9 cellular contexts compared by ENCODE assay signal in the genomic region with DNA sequence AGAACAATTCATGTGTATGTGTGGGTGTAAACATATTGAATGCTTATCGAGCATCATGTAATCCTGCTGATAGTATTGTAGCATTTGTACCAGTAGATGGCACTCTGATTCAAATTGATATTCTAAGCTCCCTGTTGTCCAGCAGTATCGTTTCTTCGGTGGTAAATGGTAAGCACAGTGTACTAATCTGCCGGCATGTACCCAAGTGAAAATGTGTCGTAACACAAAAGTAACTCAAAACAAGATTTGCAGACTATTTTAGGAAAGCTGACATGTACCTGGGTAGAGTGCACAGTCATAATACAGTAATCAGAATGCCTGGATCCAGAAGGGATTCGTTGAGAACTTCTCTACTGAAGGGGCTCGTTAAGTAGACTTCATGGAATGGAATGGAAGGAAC. TPM values are rescaled to one million over a fixed set of nuclear protein-coding genes. Genes with fewer than 3 reads are reported as not detected.
DNase-seq lines count a peak whose midpoint lies in the region; ATAC-seq and TF ChIP-seq lines count a peak whose summit lies in the region.
"Had no signal": no experiment of that assay in that cellular context is flagged by ENCODE, and none has a peak within 500 bp of the region (broad histone marks: within the 10 kb centered on the region; RNA-seq: fewer than 3 reads in every experiment).

No MANE protein-coding gene starts in this region.

- H3K27ac ChIP-seq in H9 (ENCODE audit: insufficient read length, low read depth, low read length): no peak overlapping the region
- no peak overlapping the region for H3K27ac ChIP-seq in effector memory CD4-positive, alpha-beta T cell (ENCODE audit: insufficient read depth, low read length, poor library complexity, severe bottlenecking)

- H3K79me1 ChIP-seq in H9 (ENCODE audit: insufficient read depth, low read depth, low read length, poor library complexity, severe bottlenecking): no peaks in the 10 kb centered on the region

- H3K36me3 Mint-ChIP-seq in H9 (ENCODE audit: insufficient read depth in 1 of 3, low read depth in 3 of 3): no peaks in the 10 kb centered on the region
- H3K36me3 Mint-ChIP-seq in naive B cell: no peaks in the 10 kb centered on the region
- H3K36me3 Mint-ChIP-seq: activated naive CD8-positive, alpha-beta T cell had no signal

- H3K27me3 ChIP-seq in H9 (ENCODE audit: insufficient read depth, low read length): no peaks in the 10 kb centered on the region
- H3K27me3 ChIP-seq in effector memory CD4-positive, alpha-beta T cell (replicated peaks; ENCODE audit: control insufficient read depth, insufficient read depth, low read length, poor library complexity, severe bottlenecking): no peaks in the 10 kb centered on the region

- no peak overlapping the region for H4K91ac ChIP-seq in H9 (ENCODE audit: insufficient read length, low read depth, low read length)

- H4K20me1 ChIP-seq in H9 (ENCODE audit: control insufficient read depth, insufficient read depth, insufficient read length): no peaks in the 10 kb centered on the region

- H3K9ac ChIP-seq in H9 (ENCODE audit: extremely low read depth, insufficient read length, low read length): no peak overlapping the region

- no peak overlapping the region for H3T11ph ChIP-seq in H9 (ENCODE audit: low read length)

- no peak overlapping the region for H3K4me3 ChIP-seq in epithelial cell of esophagus (ENCODE audit: low read length)
- H3K4me3 ChIP-seq in effector memory CD4-positive, alpha-beta T cell (ENCODE audit: insufficient read depth, low read depth, low read length, poor library complexity, severe bottlenecking): no peak overlapping the region

- DNase-seq in G401 (ENCODE audit: low spot score) (peak; percentile 75), H9 (no peak), NCI-H1436 (lab: John Stamatoyannopoulos, UW) (peak; percentile 62), SK-N-DZ (ENCODE audit: low spot score) (peak; percentile 73), epithelial cell of esophagus (ENCODE audit: low read depth) (peak; percentile 73), naive B cell (peak; percentile 25)
- DNase-seq in effector memory CD4-positive, alpha-beta T cell: no peak
- DNase-seq in stimulated activated CD4-positive, alpha-beta T cell treated with anti-CD3 and anti-CD28 coated beads, Interleukin-12 subunit alpha, Interleukin-12 subunit beta, amount 100 ng/mL, for 4 hours: no peak

- no peak overlapping the region for H3K14ac ChIP-seq in H9 (ENCODE audit: insufficient read depth, low read length)

- no peak overlapping the region for H2BK120ac ChIP-seq in H9 (ENCODE audit: low read depth, low read length, poor library complexity, severe bottlenecking)

- H3K79me2 ChIP-seq in H9 (ENCODE audit: insufficient read depth, low read length): no peaks in the 10 kb centered on the region

- no peak overlapping the region for H3K4ac ChIP-seq in H9 (ENCODE audit: low read depth, low read length)

- in situ Hi-C loops in G401 (cut with HindIII; ENCODE audit: low sequenced_read_pairs): no loop called here

- H3K27me3 Mint-ChIP-seq in H9 (ENCODE audit: low read depth): no peaks in the 10 kb centered on the region
- H3K27me3 Mint-ChIP-seq in naive B cell: peaks cover 0 to 8% (median 0%) of the 10 kb centered on the region in 3 donors

- no peak overlapping the region for H2BK12ac ChIP-seq in H9 (ENCODE audit: insufficient read length, low read depth, low read length)

- WGBS in H9 (ENCODE audit: extremely low coverage, insufficient read length, low lambda C conversion rate): no CpG with 5 or more reads among the region's 7 CpGs

- no peak overlapping the region; a peak in 1 of 7 replicates for H3K27ac Mint-ChIP-seq in H9
- no peak overlapping the region for H3K27ac Mint-ChIP-seq in naive B cell
- H3K27ac Mint-ChIP-seq: activated naive CD8-positive, alpha-beta T cell had no signal

- no peak overlapping the region for H3K56ac ChIP-seq in H9 (ENCODE audit: insufficient read length, low read depth, low read length)

- TF ChIP-seq CTCF in H9 (conservative IDR thresholded peaks at IDR 0.05): peak; percentile 79
- TF ChIP-seq CTCF in epithelial cell of esophagus (IDR thresholded peaks at IDR 0.05; ENCODE audit: insufficient read depth, low read depth, low read length, missing control alignments): peak; percentile 63

- no peak overlapping the region for H3K4me2 ChIP-seq in H9 (ENCODE audit: insufficient read depth, insufficient read length, low read length)

- no peak overlapping the region for H2BK15ac ChIP-seq in H9 (ENCODE audit: low read depth, low read length)

- H3K4me3 Mint-ChIP-seq in H9 (no peak overlapping the region), naive B cell (no peak overlapping the region)
- H3K4me3 Mint-ChIP-seq: activated naive CD8-positive, alpha-beta T cell had no signal

- H3K9me3 Mint-ChIP-seq in H9: no peaks in the 10 kb centered on the region
- peaks cover 0 to 3% (median 0%) of the 10 kb centered on the region in 7 donors for H3K9me3 Mint-ChIP-seq in naive B cell

- H4K5ac ChIP-seq in H9 (ENCODE audit: insufficient read length, low read depth, low read length): no peak overlapping the region

- H3K4me1 ChIP-seq in H9 (ENCODE audit: insufficient read depth, low read length): no peaks in the 10 kb centered on the region
- H3K4me1 ChIP-seq in effector memory CD4-positive, alpha-beta T cell (ENCODE audit: control insufficient read depth, insufficient read depth, low read length, poor library complexity, severe bottlenecking): no peaks in the 10 kb centered on the region

- no peaks in the 10 kb centered on the region for H3K36me3 ChIP-seq in effector memory CD4-positive, alpha-beta T cell (ENCODE audit: control insufficient read depth, insufficient read depth, low read length)

- no peak overlapping the region for H2AFZ ChIP-seq in H9 (ENCODE audit: low read length)

- H3K4me1 Mint-ChIP-seq in H9 (no peaks in the 10 kb centered on the region), naive B cell (peaks cover 0 to 4% (median 4%) of the 10 kb centered on the region in 3 donors)

- ATAC-seq in naive B cell (ENCODE audit: low read depth in 2 of 2): peak; percentile 67 to 69

- no peak overlapping the region for H2BK20ac ChIP-seq in H9 (ENCODE audit: low read depth, low read length, poor library complexity, severe bottlenecking)

- no peak overlapping the region for H2BK5ac ChIP-seq in H9 (ENCODE audit: insufficient read length, low read length)

- no peak overlapping the region for H3K18ac ChIP-seq in H9 (ENCODE audit: insufficient read length, low read depth, low read length)

- H3K23me2 ChIP-seq in H9 (ENCODE audit: insufficient read length, low read depth, low read length, poor library complexity, severe bottlenecking): no peaks in the 10 kb centered on the region

- H3K9me3 ChIP-seq in H9 (ENCODE audit: control insufficient read depth, low read depth, low read length): no peaks in the 10 kb centered on the region
- H3K9me3 ChIP-seq in effector memory CD4-positive, alpha-beta T cell (ENCODE audit: control insufficient read depth, low read length): no peaks in the 10 kb centered on the region

- no peak overlapping the region for H4K8ac ChIP-seq in H9 (replicated peaks; ENCODE audit: insufficient read length, low read depth, low read length)

- H2AK5ac ChIP-seq in H9 (ENCODE audit: insufficient read length, low read length): no peak overlapping the region

- no peak overlapping the region for H3K23ac ChIP-seq in H9 (ENCODE audit: insufficient read length, low read depth, low read length)

RNA-seq across cellular contexts. Expression of a gene that starts 31.7 kb away (rescaled TPM):
- 1.3 and 2.1 TPM in 2 replicates for total RNA-seq in G401 (2014; rRNA removed; shearing (Covaris generic))
- 4.2 and 4.3 TPM in 2 replicates for total RNA-seq in H9 (2021)
- 3.8 and 4.5 TPM in 2 replicates for polyA plus RNA-seq in SK-N-DZ (2014; cell fraction: cytosol; rRNA removed)
- polyA plus RNA-seq in SK-N-DZ (2014; cell fraction: nucleus; rRNA removed): 3.0 and 4.5 TPM in 2 replicates
- 1 to 10 TPM in 1 of 6 donors, under 1 TPM in 3, not detected in 2; 0.15 to 1.9 (median 0.80) TPM for polyA plus RNA-seq in naive B cell (ENCODE audit: low read depth in 6 of 6)

Comparison
In these comparisons a context has a peak if more than half of its experiments do, and no peak if none do; other contexts are left out.
1. DNase-seq: peak in G401 (single experiment), NCI-H1436 (single experiment), SK-N-DZ (single experiment), epithelial cell of esophagus (single experiment) and naive B cell (single experiment); none in H9 (single experiment), effector memory CD4-positive, alpha-beta T cell (0 of 3) and stimulated activated CD4-positive, alpha-beta T cell treated with anti-CD3 and anti-CD28 coated beads, Interleukin-12 subunit alpha, Interleukin-12 subunit beta, amount 100 ng/mL, for 4 hours (single experiment).